ENCODE assay signal across 19 cellular contexts in the genomic region with DNA sequence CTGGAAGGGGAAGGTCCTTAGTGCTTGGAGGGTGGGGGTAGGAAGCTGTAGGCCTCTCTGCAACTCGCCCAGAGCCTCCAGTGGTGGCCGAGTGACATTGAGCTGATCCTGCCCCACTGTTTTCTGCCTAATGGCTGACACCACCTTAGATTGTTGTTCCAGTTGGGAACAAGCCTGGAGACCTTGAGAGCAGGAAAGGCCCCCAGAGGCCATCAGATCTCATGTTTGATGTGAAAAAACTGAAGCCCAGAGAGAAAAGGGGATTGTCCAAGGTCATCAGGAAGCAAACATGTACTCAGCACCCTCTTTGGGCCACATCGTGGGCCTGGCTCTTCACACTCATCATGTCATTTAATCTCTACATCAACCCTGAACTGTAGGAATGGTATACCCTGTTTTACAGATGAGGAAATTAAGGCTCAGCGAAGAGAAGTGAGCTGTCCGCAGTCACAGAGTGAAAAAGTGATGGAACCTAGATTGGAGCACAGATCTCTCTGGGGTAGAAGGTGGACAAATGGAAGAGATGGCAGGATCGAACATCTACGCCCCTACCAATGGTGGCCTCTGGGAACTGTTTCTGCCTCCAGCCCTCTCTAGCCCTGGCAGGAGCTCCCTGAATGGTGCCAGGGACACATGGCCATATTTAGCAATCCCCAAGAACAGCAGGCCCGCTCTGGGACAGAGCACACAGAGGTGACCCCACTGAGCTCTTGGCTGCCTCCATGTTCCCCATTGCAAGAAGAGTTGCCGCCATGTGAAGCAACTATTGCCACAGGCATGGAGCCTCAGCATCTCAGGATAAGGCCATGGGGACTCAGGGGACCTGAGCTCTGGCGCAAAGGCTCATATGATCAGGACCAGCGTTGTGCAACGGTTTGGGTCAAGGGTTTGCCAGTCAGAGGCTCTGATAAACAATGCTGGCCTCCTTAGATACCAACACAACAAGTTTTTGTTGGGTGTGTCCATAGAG. TPM values are rescaled to one million over a fixed set of nuclear protein-coding genes. Genes with fewer than 3 reads are reported as not detected.
DNase-seq lines count a peak whose midpoint lies in the region; ATAC-seq, FAIRE-seq and TF ChIP-seq lines count a peak whose summit lies in the region.
"Had no signal": no experiment of that assay in that cellular context is flagged by ENCODE, and none has a peak within 500 bp of the region (broad histone marks: within the 10 kb centered on the region; RNA-seq: fewer than 3 reads in every experiment).

No MANE protein-coding gene starts in this region.

- intact Hi-C loops in Right ventricle myocardium superior (cut with DNase I), result no loop called here
- intact Hi-C loops in cardiac septum (cut with DNase I), result no loop called here
- intact Hi-C loops in K562 (cut with micrococcal nuclease), result no loop called here

- H3K4me1 ChIP-seq in K562 (replicated peaks in 1 of 2; ENCODE audit: control insufficient read depth in 2 of 2, insufficient read depth in 2 of 2, low read length in 2 of 2), result no peaks in the 10 kb centered on the region
- H3K4me1 ChIP-seq in upper lobe of left lung, result no peaks in the 10 kb centered on the region

- H3K27me3 ChIP-seq in K562 (ENCODE audit: control insufficient read depth in 2 of 2, insufficient read depth in 2 of 2, low read length in 2 of 2) (peaks cover 2 to 27% of the 10 kb centered on the region in 2 experiments; a peak in 4 of 5 replicates), upper lobe of left lung (no peaks in the 10 kb centered on the region)

- H2AFZ ChIP-seq in K562 (ENCODE audit: low read depth, low read length), result no peak overlapping the region

- no peak for DNase-seq in Right ventricle myocardium superior
- DNase-seq in cardiac septum (ENCODE audit: low spot score), result no peak
- DNase-seq in K562 (ENCODE audit: extremely low read depth in 1 of 4, low spot score in 3 of 4), result no peak
- DNase-seq in mesenteric fat pad (ENCODE audit: low spot score), result peak; percentile 79
- DNase-seq in upper lobe of left lung, result peak in 1 of 2 donors; percentile 52
- DNase-seq in inferior parietal cortex (ENCODE audit: extremely low spot score), result no peak
- no peak for DNase-seq in NCI-H82 treated with DMSO at 0.1 percent for 48 hours (lab: John Stamatoyannopoulos, UW; ENCODE audit: unreplicated experiment)
- DNase-seq in GM19239 (ENCODE audit: insufficient read length, low spot score), result no peak
- DNase-seq: DND-41, HFFc6, NCI-H1105, NCI-H1694 treated with DMSO at 0.1 percent for 48 hours, NCI-H345, NCI-H526 treated with DMSO at 0.1 percent for 48 hours, OCI-M1 had no signal

- no TSS peak for BruUV-seq in K562 (replicated peaks; lab: Mats Ljungman, UMichigan)

- no peak for TF ChIP-seq CTCF in K562 (IDR thresholded peaks at IDR 0.05 in 2 of 3, conservative IDR thresholded peaks at IDR 0.05 in 1 of 3; ENCODE audit: insufficient read depth in 2 of 3, low read depth in 1 of 3, low read length in 3 of 3)
- TF ChIP-seq CTCF in upper lobe of left lung (IDR thresholded peaks at IDR 0.05), result no peak

- no peak overlapping the region for H3K27ac ChIP-seq in K562 (ENCODE audit: extremely low read depth, low read depth, low read length)
- no peak overlapping the region for H3K27ac ChIP-seq in upper lobe of left lung
- H3K27ac ChIP-seq: C4-2B, SK-N-MC had no signal

- H3K36me3 ChIP-seq in K562 (ENCODE audit: control insufficient read depth, insufficient read depth, low read length) (no peaks in the 10 kb centered on the region), upper lobe of left lung (no peaks in the 10 kb centered on the region)

- no peak overlapping the region for H3K4me2 ChIP-seq in K562 (ENCODE audit: insufficient read depth, low read length)

- FAIRE-seq in K562 (lab: Jason Lieb, UNC) (no peak), GM19239 (lab: Jason Lieb, UNC) (no peak)
- FAIRE-seq: G401.6, H54 had no signal

- no peaks in the 10 kb centered on the region for H3K9me3 ChIP-seq in K562 (replicated peaks; ENCODE audit: control insufficient read depth, insufficient read depth, low read depth, low read length)
- no peaks in the 10 kb centered on the region for H3K9me3 ChIP-seq in upper lobe of left lung

- no peak overlapping the region for H3K9ac ChIP-seq in K562 (ENCODE audit: insufficient read depth in 1 of 2, low read depth in 2 of 2, low read length in 2 of 2)

- CTCF ChIA-PET in K562 (lab: Yijun Ruan, JAX; ENCODE audit: low intra/inter-chr PET ratio), result no interaction called here

- TF ChIP-seq POLR2A in K562 (conservative IDR thresholded peaks at IDR 0.05), result no peak
- TF ChIP-seq POLR2A in upper lobe of left lung (IDR thresholded peaks at IDR 0.05), result no peak

- no peaks in the 10 kb centered on the region for H3K79me2 ChIP-seq in K562 (ENCODE audit: control insufficient read depth, insufficient read depth, low read length)

- no peaks in the 10 kb centered on the region for H3K9me1 ChIP-seq in K562 (ENCODE audit: control insufficient read depth, insufficient read depth, low read length)

- POLR2A ChIA-PET in K562 (lab: Yijun Ruan, JAX), result interaction anchor here (0.7 kb wide), 1 partner anchor 30 kb away, joined by 3 read pairs; no protein-coding TSS in a partner anchor

- H4K20me1 ChIP-seq in K562 (replicated peaks; ENCODE audit: control insufficient read depth, insufficient read depth, low read length), result 0 out of 2 replicates have a peak, but pooled peaks cover 5% of the 10 kb centered on the region

- H3K4me3 ChIP-seq in K562 (no peak overlapping the region), upper lobe of left lung (no peak overlapping the region)
- H3K4me3 ChIP-seq: SK-N-MC had no signal

- no peak for TF ChIP-seq RAD21 in K562 (CRISPR knock-in tag; conservative IDR thresholded peaks at IDR 0.05 in 1 of 2, IDR thresholded peaks at IDR 0.05 in 1 of 2)

- ATAC-seq in Right ventricle myocardium superior (ENCODE audit: poor library complexity) (peak; percentile 22), K562 (0 out of 3 replicates have a peak, but pooled peaks have one; percentile 38), upper lobe of left lung (ENCODE audit: low FRiP score in 2 of 2) (peak; percentile 25 to 37)

- TF ChIP-seq EP300 in K562 (IDR thresholded peaks at IDR 0.05; ENCODE audit: low read length), result no peak
- TF ChIP-seq EP300 in upper lobe of left lung (IDR thresholded peaks at IDR 0.05), result peak in 1 of 4 donors; percentile 96

- WGBS in K562 (ENCODE audit: insufficient coverage, low coverage, missing lambda C conversion rate), result 6% methylated on average over 12 of the region's 12 CpGs
- 86 to 94% methylated on average over 7 to 12 of the region's 12 CpGs for WGBS in upper lobe of left lung, 2 donors

- in situ Hi-C loops in K562 (cut with MboI), result no loop called here

TF ChIP-seq in K562, 482 proteins besides CTCF, POLR2A, EP300 and RAD21 (continues in another document):
- TF ChIP-seq ZNF75A (CRISPR knock-in tag; IDR thresholded peaks at IDR 0.05) (no peak), NRF1 (conservative IDR thresholded peaks at IDR 0.05 in 1 of 2, IDR thresholded peaks at IDR 0.05 in 1 of 2) (no peak), HDAC3 (IDR thresholded peaks at IDR 0.05; ENCODE audit: borderline replicate concordance, partially characterized antibody) (no peak), KLF13 (tag; IDR thresholded peaks at IDR 0.05; ENCODE audit: borderline replicate concordance, low read depth) (no peak), POU5F1 (IDR thresholded peaks at IDR 0.05; ENCODE audit: borderline replicate concordance, low read depth, low read length, partially characterized antibody) (no peak), KLF16 (IDR thresholded peaks at IDR 0.05) (no peak), ZNF121 (CRISPR knock-in tag; conservative IDR thresholded peaks at IDR 0.05) (no peak), ZFP1 (CRISPR knock-in tag; IDR thresholded peaks at IDR 0.05) (no peak)
- TF ChIP-seq, protein P1, sequence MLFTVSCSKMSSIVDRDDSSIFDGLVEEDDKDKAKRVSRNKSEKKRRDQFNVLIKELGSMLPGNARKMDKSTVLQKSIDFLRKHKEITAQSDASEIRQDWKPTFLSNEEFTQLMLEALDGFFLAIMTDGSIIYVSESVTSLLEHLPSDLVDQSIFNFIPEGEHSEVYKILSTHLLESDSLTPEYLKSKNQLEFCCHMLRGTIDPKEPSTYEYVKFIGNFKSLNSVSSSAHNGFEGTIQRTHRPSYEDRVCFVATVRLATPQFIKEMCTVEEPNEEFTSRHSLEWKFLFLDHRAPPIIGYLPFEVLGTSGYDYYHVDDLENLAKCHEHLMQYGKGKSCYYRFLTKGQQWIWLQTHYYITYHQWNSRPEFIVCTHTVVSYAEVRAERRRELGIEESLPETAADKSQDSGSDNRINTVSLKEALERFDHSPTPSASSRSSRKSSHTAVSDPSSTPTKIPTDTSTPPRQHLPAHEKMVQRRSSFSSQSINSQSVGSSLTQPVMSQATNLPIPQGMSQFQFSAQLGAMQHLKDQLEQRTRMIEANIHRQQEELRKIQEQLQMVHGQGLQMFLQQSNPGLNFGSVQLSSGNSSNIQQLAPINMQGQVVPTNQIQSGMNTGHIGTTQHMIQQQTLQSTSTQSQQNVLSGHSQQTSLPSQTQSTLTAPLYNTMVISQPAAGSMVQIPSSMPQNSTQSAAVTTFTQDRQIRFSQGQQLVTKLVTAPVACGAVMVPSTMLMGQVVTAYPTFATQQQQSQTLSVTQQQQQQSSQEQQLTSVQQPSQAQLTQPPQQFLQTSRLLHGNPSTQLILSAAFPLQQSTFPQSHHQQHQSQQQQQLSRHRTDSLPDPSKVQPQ (CRISPR knock-in tag; IDR thresholded peaks at IDR 0.05; ENCODE audit: borderline replicate concordance), result no peak

RNA-seq across cellular contexts. Expression of a gene that starts 31.6 kb away (rescaled TPM):
- total RNA-seq in Right ventricle myocardium superior (24.6 TPM), cardiac septum (11.1 TPM), K562 (2014; rRNA removed) (38.5 and 40.4 TPM in 2 replicates), K562 (2014; rRNA removed; fragmentation: Illumina TruSeq; extraction: Trizol) (52.8 and 55.9 TPM in 2 replicates), K562 (2015; rRNA removed; fragmentation: Illumina TruSeq; extraction: Trizol) (53.0 and 55.2 TPM in 2 replicates), K562 (2021) (39.9 TPM in 2 replicates), mesenteric fat pad (24.9 TPM), upper lobe of left lung (10 to 100 TPM; 14.6 to 27.2 (median 20.1) TPM)
- 122 and 144 TPM in 2 replicates for total RNA-seq in K562 (2011; cell fraction: chromatin; rRNA removed; ENCODE audit: low replicate concordance)
- 63.7 and 68.7 TPM in 2 replicates for total RNA-seq in K562 (2011; cell fraction: nucleolus; rRNA removed)
- total RNA-seq in K562 (2011; cell fraction: nucleoplasm; rRNA removed), result 97.8 and 189 TPM in 2 replicates
- polyA plus RNA-seq in K562 (2011; rRNA removed) (39.4 and 43.7 TPM in 2 replicates), K562 (2014; fragmentation: Illumina TruSeq; extraction: Trizol) (48.2 and 55.6 TPM in 2 replicates), K562 (2014; fragmentation: Nextera tagmentation; extraction: Ambion mirVana) (10 to 100 TPM; 39.3 to 76.3 TPM), K562 (2014; rRNA removed) (46.6 and 50.8 TPM in 2 replicates)
- polyA plus RNA-seq in K562 (2011; cell fraction: cytosol; rRNA removed), result 15.6 and 18.3 TPM in 2 replicates
- polyA plus RNA-seq in K562 (2011; cell fraction: nucleus; rRNA removed), result 53.0 and 76.1 TPM in 2 replicates
- 29.0 and 36.0 TPM in 2 replicates for polyA plus RNA-seq in K562 (2012)
- polyA minus RNA-seq in K562 (2011; rRNA and poly(A)+ RNA removed), result 63.4 and 74.4 TPM in 2 replicates
- 14.2 and 22.0 TPM in 2 replicates for polyA minus RNA-seq in K562 (2011; cell fraction: cytosol; rRNA and poly(A)+ RNA removed)
- 40.0 and 47.9 TPM in 2 replicates for polyA minus RNA-seq in K562 (2011; cell fraction: nucleus; rRNA and poly(A)+ RNA removed)
